ENCODE assay signal across 8 cellular contexts in genomic region chr20:45095753-45096371, GRCh38. TPM values are rescaled to one million over a fixed set of nuclear protein-coding genes. Genes with fewer than 3 reads are reported as not detected.
A peak's percentile ranks its signal among the peaks of the same experiment; 100 is the strongest.
DNase-seq lines count a peak whose midpoint lies in the region; ATAC-seq and TF ChIP-seq lines count a peak whose summit lies in the region.

No MANE protein-coding gene starts in this region.

- H3K4me1 ChIP-seq in BE2C (no peaks in the 10 kb centered on the region), tibial artery (peaks cover 0 to 15% (median 12%) of the 10 kb centered on the region in 4 donors)

- H3K27ac Mint-ChIP-seq in natural killer cell: no peak overlapping the region

- no peak overlapping the region for H3K27ac ChIP-seq in tibial artery

- no peaks in the 10 kb centered on the region for H3K9me3 Mint-ChIP-seq in natural killer cell

- peaks cover 0 to 10% of the 10 kb centered on the region in 2 donors for H3K4me1 Mint-ChIP-seq in natural killer cell

- intact Hi-C loops in natural killer cell (cut with micrococcal nuclease) (loop anchor here (1.0 to 5.0 kb wide), 2 partner anchors 52 to 139 kb away; no protein-coding TSS in a partner anchor), tibial artery (cut with DNase I; ENCODE audit: low total_unique reads) (no loop called here)

- peak; percentile 62 for DNase-seq in BE2C
- DNase-seq in H4 (ENCODE audit: low spot score): peak; percentile 49
- peak; percentile 23 for DNase-seq in NOMO-1 treated with dmso at 0.1 percent for 144 hours (lab: John Stamatoyannopoulos, UW; ENCODE audit: unreplicated experiment)
- peak; percentile 60 for DNase-seq in activated CD8-positive, alpha-beta memory T cell treated with anti-CD3 and anti-CD28 coated beads, Interleukin-2, amount 50 U/mL, for 4 hours
- DNase-seq in erythroblast (lab: John Stamatoyannopoulos, UW): peak; percentile 52 to 75
- DNase-seq in natural killer cell: peak; percentile 30
- DNase-seq in tibial artery: no peak

- H3K4me3 ChIP-seq in BE2C (ENCODE audit: low read depth, low read length) (no peak overlapping the region), tibial artery (no peak overlapping the region)

- H3K27me3 Mint-ChIP-seq in natural killer cell (ENCODE audit: low read depth in 2 of 2): peaks cover 21% of the 10 kb centered on the region in 2 donors

- H3K27me3 ChIP-seq in BE2C (no peaks in the 10 kb centered on the region), tibial artery (peaks cover 0 to 49% of the 10 kb centered on the region in 2 donors)

- H3K36me3 ChIP-seq in BE2C: no peaks in the 10 kb centered on the region
- H3K36me3 ChIP-seq in tibial artery: no peaks in the 10 kb centered on the region

- TF ChIP-seq CTCF in BE2C (IDR thresholded peaks at IDR 0.05; ENCODE audit: low read depth, low read length) (peak; percentile 84), natural killer cell (IDR thresholded peaks at IDR 0.05) (peak; percentile 68), tibial artery (IDR thresholded peaks at IDR 0.05) (peak; percentile 53 to 71)

- H3K36me3 Mint-ChIP-seq in natural killer cell: no peaks in the 10 kb centered on the region

- ATAC-seq in natural killer cell (peak; percentile 59 to 75 (median 63)), HG03045 (IDR thresholded peaks at IDR 0.05; ENCODE audit: unreplicated experiment) (no peak)

- H3K4me3 Mint-ChIP-seq in natural killer cell: no peak overlapping the region

- no peaks in the 10 kb centered on the region for H3K9me3 ChIP-seq in BE2C
- no peaks in the 10 kb centered on the region for H3K9me3 ChIP-seq in tibial artery

- TF ChIP-seq POLR2A in erythroblast (IDR thresholded peaks at IDR 0.05; ENCODE audit: low read length): no peak

RNA-seq across cellular contexts. Expression of gene KCNS1, which starts 5.1 kb away (rescaled TPM):
- polyA plus RNA-seq in BE2C (2012; ENCODE audit: insufficient read depth, insufficient read length, low read depth): 0.23 TPM
- total RNA-seq in H4 (2014; rRNA removed; shearing (Covaris generic)): not detected in 2 replicates
- total RNA-seq in natural killer cell: not detected

RNA-seq across cellular contexts. Expression of gene WFDC5, which starts 19.1 kb away (rescaled TPM):
- polyA plus RNA-seq in BE2C (2012; ENCODE audit: insufficient read depth, insufficient read length, low read depth): not detected
- not detected in 2 replicates for total RNA-seq in H4 (2014; rRNA removed; shearing (Covaris generic))
- total RNA-seq in natural killer cell: not detected

RNA-seq across cellular contexts. Expression of gene WFDC12, which starts 28.4 kb away (rescaled TPM):
- not detected for polyA plus RNA-seq in BE2C (2012; ENCODE audit: insufficient read depth, insufficient read length, low read depth)
- total RNA-seq in H4 (2014; rRNA removed; shearing (Covaris generic)): not detected in 2 replicates
- total RNA-seq in natural killer cell: not detected

Comparison
In these comparisons a context has a peak if more than half of its experiments do, and no peak if none do; other contexts are left out.
1. DNase-seq: peak in BE2C (single experiment), H4 (single experiment), NOMO-1 treated with dmso at 0.1 percent for 144 hours (single experiment), activated CD8-positive, alpha-beta memory T cell treated with anti-CD3 and anti-CD28 coated beads, Interleukin-2, amount 50 U/mL, for 4 hours (single experiment), erythroblast (2 of 2) and natural killer cell (single experiment); none in tibial artery (0 of 2).
2. Peak in every context shown above with its lines, with median percentiles within 50 percentile points of each other: CTCF ChIP-seq.